9 cellular contexts compared by ENCODE assay signal in genomic region chrX:39874202-39874816, GRCh38.
A peak's percentile ranks its signal among the peaks of the same experiment; 100 is the strongest.
DNase-seq lines count a peak whose midpoint lies in the region; ATAC-seq and TF ChIP-seq lines count a peak whose summit lies in the region.
"Had no signal": no experiment of that assay in that cellular context is flagged by ENCODE, and none has a peak within 500 bp of the region (broad histone marks: within the 10 kb centered on the region; RNA-seq: fewer than 3 reads in every experiment).

No MANE protein-coding gene starts in this region.

- intact Hi-C loops in IMR-90 (cut with micrococcal nuclease), result no loop called here

- TF ChIP-seq RAD21 in IMR-90 (IDR thresholded peaks at IDR 0.05; ENCODE audit: low read length), result no peak

- H4K5ac ChIP-seq in IMR-90 (ENCODE audit: low read depth, low read length), result no peak overlapping the region

- H3K4ac ChIP-seq in IMR-90 (ENCODE audit: low read depth, low read length), result no peak overlapping the region

- ATAC-seq in GM18511 (IDR thresholded peaks at IDR 0.05; ENCODE audit: unreplicated experiment), result peak; percentile 92
- ATAC-seq in GM21723 (IDR thresholded peaks at IDR 0.05; ENCODE audit: unreplicated experiment), result peak; percentile 95
- no peak for ATAC-seq in IMR-90 (ENCODE audit: low read depth)
- ATAC-seq: Panc1 had no signal

- no peak for TF ChIP-seq EP300 in tibial nerve (IDR thresholded peaks at IDR 0.05)

- H2AK5ac ChIP-seq in IMR-90 (ENCODE audit: low read depth, low read length), result no peak overlapping the region

- H4K20me1 ChIP-seq in IMR-90 (ENCODE audit: insufficient read depth, low read length), result no peaks in the 10 kb centered on the region

- CTCF ChIA-PET in IMR-90 (lab: Yijun Ruan, JAX), result no interaction called here

- no peak overlapping the region for H3K4me2 ChIP-seq in IMR-90 (ENCODE audit: low read depth, low read length)

- H3K79me1 ChIP-seq in IMR-90 (ENCODE audit: low read depth in 1 of 2, low read length in 2 of 2), result no peaks in the 10 kb centered on the region

- H2BK20ac ChIP-seq in IMR-90 (ENCODE audit: low read depth, low read length), result no peak overlapping the region

- no peak overlapping the region for H3K14ac ChIP-seq in IMR-90 (replicated peaks; ENCODE audit: low read depth, low read length)

- H3K9me1 ChIP-seq in IMR-90 (ENCODE audit: insufficient read depth, low read length), result no peaks in the 10 kb centered on the region

- H3K9ac ChIP-seq in IMR-90 (ENCODE audit: low read depth, low read length), result no peak overlapping the region

- WGBS in IMR-90 (ENCODE audit: extremely low coverage in 2 of 2, insufficient read length in 1 of 2), 2 experiments, result 20% methylated on average over 1 of the region's 5 CpGs; no CpG with 5 or more reads in 1 of the 2 experiments
- WGBS in tibial nerve, 2 donors, result 73 to 79% methylated on average over 4 to 5 of the region's 5 CpGs

- no peak overlapping the region for H3K18ac ChIP-seq in IMR-90 (ENCODE audit: low read depth, low read length)

- POLR2A ChIA-PET in IMR-90 (lab: Charles Lee; ENCODE audit: unreplicated experiment), result no interaction called here

- in situ Hi-C loops in IMR-90 (cut with MboI; ENCODE audit: low sequenced_read_pairs), result no loop called here

- H3K4me1 ChIP-seq in IMR-90 (ENCODE audit: control insufficient read depth, insufficient read depth, low read length), result 0 out of 2 replicates have a peak, but pooled peaks cover 2% of the 10 kb centered on the region
- H3K4me1 ChIP-seq in tibial nerve, result peaks cover 0 to 4% (median 0%) of the 10 kb centered on the region in 4 donors

- H3K27ac ChIP-seq in IMR-90 (ENCODE audit: insufficient read depth, low read length) (no peak overlapping the region), tibial nerve (no peak overlapping the region)

- H2BK5ac ChIP-seq in IMR-90 (ENCODE audit: low read depth, low read length, poor library complexity, severe bottlenecking), result no peak overlapping the region

- H3K4me3 ChIP-seq in IMR-90 (ENCODE audit: insufficient read depth, low read depth, low read length), result no peak overlapping the region
- H3K4me3 ChIP-seq in epithelial cell of esophagus (ENCODE audit: low read length), result no peak overlapping the region
- H3K4me3 ChIP-seq in tibial nerve, result no peak overlapping the region

- no peak overlapping the region for H4K8ac ChIP-seq in IMR-90 (ENCODE audit: low read depth in 2 of 2, low read length in 2 of 2)

- no TSS peak for BruUV-seq in IMR-90 (replicated peaks; lab: Mats Ljungman, UMichigan)

- H3K36me3 ChIP-seq in IMR-90 (ENCODE audit: control insufficient read depth, insufficient read depth, low read length) (no peaks in the 10 kb centered on the region), tibial nerve (no peaks in the 10 kb centered on the region)

- no peak overlapping the region for H2AFZ ChIP-seq in IMR-90 (replicated peaks; ENCODE audit: low read length, poor library complexity)

- DNase-seq in IMR-90 (peak; percentile 26), epithelial cell of esophagus (ENCODE audit: low read depth) (peak; percentile 77), kidney glomerular epithelial cell (lab: John Stamatoyannopoulos, UW) (no peak), NCI-H1436 (lab: John Stamatoyannopoulos, UW) (no peak), tibial nerve (ENCODE audit: low spot score in 2 of 2) (no peak), NCI-H226 (no peak)

- H2AK9ac ChIP-seq in IMR-90 (replicated peaks; ENCODE audit: low read depth, low read length, poor library complexity), result no peak overlapping the region

- H2BK15ac ChIP-seq in IMR-90 (ENCODE audit: low read depth, low read length), result no peak overlapping the region

- H3K56ac ChIP-seq in IMR-90 (ENCODE audit: extremely low read depth, insufficient read depth, low read length), result no peak overlapping the region; the same call in 1 of the 2 replicates

- H3K27me3 ChIP-seq in IMR-90 (ENCODE audit: control insufficient read depth, insufficient read depth, low read length), result peaks cover 24% of the 10 kb centered on the region
- no peaks in the 10 kb centered on the region for H3K27me3 ChIP-seq in tibial nerve

- H4K91ac ChIP-seq in IMR-90 (ENCODE audit: insufficient read depth, low read depth, low read length), result no peak overlapping the region

- H3K9me3 ChIP-seq in IMR-90 (ENCODE audit: control insufficient read depth, insufficient read depth, low read length), result no peaks in the 10 kb centered on the region
- H3K9me3 ChIP-seq in tibial nerve, result no peaks in the 10 kb centered on the region

- dilution Hi-C loops in IMR-90 (cut with HindIII; ENCODE audit: low sequenced_read_pairs, unreplicated experiment), result no loop called here

- no peak for TF ChIP-seq CTCF in IMR-90 (conservative IDR thresholded peaks at IDR 0.05; ENCODE audit: low read depth, low read length)
- TF ChIP-seq CTCF in epithelial cell of esophagus (IDR thresholded peaks at IDR 0.05; ENCODE audit: insufficient read depth, low read depth, low read length, missing control alignments), result no peak
- no peak for TF ChIP-seq CTCF in tibial nerve (IDR thresholded peaks at IDR 0.05)

- no peak overlapping the region for H2BK120ac ChIP-seq in IMR-90 (ENCODE audit: low read depth, low read length)

- H3K23ac ChIP-seq in IMR-90 (ENCODE audit: low read depth, low read length), result no peak overlapping the region

- TF ChIP-seq POLR2A in IMR-90 (IDR thresholded peaks at IDR 0.05; ENCODE audit: low read depth, low read length), result no peak
- no peak for TF ChIP-seq POLR2A in tibial nerve (IDR thresholded peaks at IDR 0.05)

TF ChIP-seq in IMR-90, 13 proteins besides CTCF, POLR2A, EP300 and RAD21:
- TF ChIP-seq ELK1 (IDR thresholded peaks at IDR 0.05; ENCODE audit: borderline replicate concordance, low read depth, low read length), result no peak
- TF ChIP-seq MAFK (IDR thresholded peaks at IDR 0.05; ENCODE audit: low read depth, low read length), result no peak
- TF ChIP-seq BHLHE40 (IDR thresholded peaks at IDR 0.05; ENCODE audit: low read depth, low read length), result no peak
- no peak for TF ChIP-seq CHD1 (IDR thresholded peaks at IDR 0.05; ENCODE audit: low read depth, low read length)
- no peak for TF ChIP-seq SMC3 (IDR thresholded peaks at IDR 0.05; ENCODE audit: low read depth, low read length)
- no peak for TF ChIP-seq USF2 (IDR thresholded peaks at IDR 0.05; ENCODE audit: low read depth, low read length)

Comparison
In these comparisons a context has a peak if more than half of its experiments do, and no peak if none do; other contexts are left out.
1. DNase-seq: peak in IMR-90 (single experiment) and epithelial cell of esophagus (single experiment); none in kidney glomerular epithelial cell (single experiment), NCI-H1436 (single experiment), tibial nerve (0 of 2) and NCI-H226 (single experiment).